Comparison of ENCODE assay signal across 8 cellular contexts in the genomic region with DNA sequence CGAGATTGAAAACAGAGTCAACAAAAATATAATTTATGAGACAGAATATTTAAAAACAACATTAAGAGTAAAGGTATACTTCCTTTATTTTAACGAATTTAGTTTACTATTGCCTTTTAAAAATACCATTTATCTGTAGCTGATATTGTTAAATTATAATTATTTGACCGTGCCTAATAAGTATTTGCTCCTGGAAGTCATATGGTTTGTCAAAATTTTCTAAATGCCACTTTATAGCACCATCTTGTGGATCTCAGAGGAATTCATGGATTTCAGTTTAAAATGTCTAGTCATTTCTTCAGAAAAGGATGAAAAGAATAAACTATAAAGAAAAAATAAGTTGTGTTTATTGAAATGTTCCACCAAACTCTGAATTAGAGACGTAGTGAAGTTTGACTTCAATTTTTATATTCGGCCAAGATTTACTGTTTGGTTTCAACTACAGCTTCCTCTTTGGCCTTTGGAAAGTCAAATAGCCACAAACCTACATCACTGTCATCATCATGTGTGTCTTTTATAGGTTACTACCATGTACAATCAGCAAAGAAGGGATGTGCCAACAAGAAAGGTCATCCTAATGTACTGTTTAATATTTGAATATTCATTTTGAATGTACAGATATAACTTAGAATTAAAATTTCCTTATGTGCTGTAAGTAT. TPM values are rescaled to one million over a fixed set of nuclear protein-coding genes. Genes with fewer than 3 reads are reported as not detected.
DNase-seq lines count a peak whose midpoint lies in the region; ATAC-seq and TF ChIP-seq lines count a peak whose summit lies in the region.

No MANE protein-coding gene starts in this region.

- TF ChIP-seq CTCF in chondrocyte (IDR thresholded peaks at IDR 0.05) (peak; percentile 93), neural crest cell (conservative IDR thresholded peaks at IDR 0.05) (peak; percentile 75)

- H3K36me3 Mint-ChIP-seq in chondrocyte (ENCODE audit: low read depth) (no peaks in the 10 kb centered on the region), neural crest cell (ENCODE audit: low read depth) (no peaks in the 10 kb centered on the region)
- H3K36me3 Mint-ChIP-seq in activated T-cell treated with anti-CD3 and anti-CD28 coated beads, Interleukin-2, amount 50 U/mL, for 72 hours (ENCODE audit: insufficient read depth in 2 of 2) = no peaks in the 10 kb centered on the region

- no peak overlapping the region for H3K4me3 Mint-ChIP-seq in chondrocyte (ENCODE audit: unreplicated experiment)
- no peak overlapping the region for H3K4me3 Mint-ChIP-seq in neural crest cell
- H3K4me3 Mint-ChIP-seq in activated T-cell treated with anti-CD3 and anti-CD28 coated beads, Interleukin-2, amount 50 U/mL, for 72 hours = no peak overlapping the region

- H3K9me3 Mint-ChIP-seq in chondrocyte (ENCODE audit: low read depth) (no peaks in the 10 kb centered on the region), neural crest cell (no peaks in the 10 kb centered on the region)
- no peaks in the 10 kb centered on the region for H3K9me3 Mint-ChIP-seq in activated T-cell treated with anti-CD3 and anti-CD28 coated beads, Interleukin-2, amount 50 U/mL, for 72 hours

- H3K4me1 Mint-ChIP-seq in chondrocyte (ENCODE audit: low read depth) = no peaks in the 10 kb centered on the region
- H3K4me1 Mint-ChIP-seq in neural crest cell = no peaks in the 10 kb centered on the region
- peaks cover 7% of the 10 kb centered on the region for H3K4me1 Mint-ChIP-seq in activated T-cell treated with anti-CD3 and anti-CD28 coated beads, Interleukin-2, amount 50 U/mL, for 72 hours (ENCODE audit: low read depth)

- no peak for ATAC-seq in GM21825 (IDR thresholded peaks at IDR 0.05; ENCODE audit: unreplicated experiment)
- ATAC-seq in activated T-cell treated with anti-CD3 and anti-CD28 coated beads, Interleukin-2, amount 50 U/mL, for 72 hours (replicated peaks in 1 of 2) = no peak

- H3K27ac Mint-ChIP-seq in chondrocyte (ENCODE audit: unreplicated experiment) = no peak overlapping the region
- H3K27ac Mint-ChIP-seq in neural crest cell (ENCODE audit: unreplicated experiment) = no peak overlapping the region
- no peak overlapping the region for H3K27ac Mint-ChIP-seq in activated T-cell treated with anti-CD3 and anti-CD28 coated beads, Interleukin-2, amount 50 U/mL, for 72 hours

- DNase-seq in NCI-H1417 (lab: John Stamatoyannopoulos, UW) = peak in 2 of 3 experiments; percentile 4 to 58
- no peak for DNase-seq in NCI-H1417 treated with DMSO at 0.1 percent for 48 hours (lab: John Stamatoyannopoulos, UW)
- DNase-seq in NCI-H2227 (lab: John Stamatoyannopoulos, UW; ENCODE audit: unreplicated experiment) = peak; percentile 46
- DNase-seq in chondrocyte (ENCODE audit: low spot score) = no peak
- DNase-seq in neural crest cell (ENCODE audit: low read depth, low spot score) = no peak
- no peak for DNase-seq in central memory CD4-positive, alpha-beta T cell
- DNase-seq in activated T-cell treated with anti-CD3 and anti-CD28 coated beads, Interleukin-2, amount 50 U/mL, for 72 hours = no peak

- H3K27me3 Mint-ChIP-seq in chondrocyte (ENCODE audit: low read depth) (peaks cover 33% of the 10 kb centered on the region), neural crest cell (ENCODE audit: low read depth) (peaks cover 14% of the 10 kb centered on the region)
- peaks cover 32% of the 10 kb centered on the region for H3K27me3 Mint-ChIP-seq in activated T-cell treated with anti-CD3 and anti-CD28 coated beads, Interleukin-2, amount 50 U/mL, for 72 hours (ENCODE audit: low read depth)

RNA-seq across cellular contexts. Expression of gene FTCDNL1, which starts 10.3 kb away (rescaled TPM):
- total RNA-seq in chondrocyte = 0.34 to 1.2 TPM (median 0.65 TPM) in 3 replicates
- total RNA-seq in neural crest cell = 1.5 and 1.6 TPM in 2 replicates
- 1 to 10 TPM; 1.3 to 2.2 TPM for total RNA-seq in activated T-cell treated with anti-CD3 and anti-CD28 coated beads, Interleukin-2, amount 50 U/mL, for 72 hours

RNA-seq across cellular contexts. Expression of gene C2orf69, which starts 49.8 kb away (rescaled TPM):
- 8.9 to 10.1 TPM (median 9.8 TPM) in 3 replicates for total RNA-seq in chondrocyte
- total RNA-seq in neural crest cell = 16.2 and 18.0 TPM in 2 replicates
- total RNA-seq in activated T-cell treated with anti-CD3 and anti-CD28 coated beads, Interleukin-2, amount 50 U/mL, for 72 hours = 10 to 100 TPM; 16.3 to 19.1 TPM

Comparison
In these comparisons a context has a peak if more than half of its experiments do, and no peak if none do; other contexts are left out.
1. DNase-seq: peak in NCI-H1417 (2 of 3) and NCI-H2227 (single experiment); none in NCI-H1417 treated with DMSO at 0.1 percent for 48 hours (single experiment), chondrocyte (single experiment), neural crest cell (single experiment), central memory CD4-positive, alpha-beta T cell (single experiment) and activated T-cell treated with anti-CD3 and anti-CD28 coated beads, Interleukin-2, amount 50 U/mL, for 72 hours (0 of 2).